ENCODE assay signal across 8 cellular contexts in the genomic region with DNA sequence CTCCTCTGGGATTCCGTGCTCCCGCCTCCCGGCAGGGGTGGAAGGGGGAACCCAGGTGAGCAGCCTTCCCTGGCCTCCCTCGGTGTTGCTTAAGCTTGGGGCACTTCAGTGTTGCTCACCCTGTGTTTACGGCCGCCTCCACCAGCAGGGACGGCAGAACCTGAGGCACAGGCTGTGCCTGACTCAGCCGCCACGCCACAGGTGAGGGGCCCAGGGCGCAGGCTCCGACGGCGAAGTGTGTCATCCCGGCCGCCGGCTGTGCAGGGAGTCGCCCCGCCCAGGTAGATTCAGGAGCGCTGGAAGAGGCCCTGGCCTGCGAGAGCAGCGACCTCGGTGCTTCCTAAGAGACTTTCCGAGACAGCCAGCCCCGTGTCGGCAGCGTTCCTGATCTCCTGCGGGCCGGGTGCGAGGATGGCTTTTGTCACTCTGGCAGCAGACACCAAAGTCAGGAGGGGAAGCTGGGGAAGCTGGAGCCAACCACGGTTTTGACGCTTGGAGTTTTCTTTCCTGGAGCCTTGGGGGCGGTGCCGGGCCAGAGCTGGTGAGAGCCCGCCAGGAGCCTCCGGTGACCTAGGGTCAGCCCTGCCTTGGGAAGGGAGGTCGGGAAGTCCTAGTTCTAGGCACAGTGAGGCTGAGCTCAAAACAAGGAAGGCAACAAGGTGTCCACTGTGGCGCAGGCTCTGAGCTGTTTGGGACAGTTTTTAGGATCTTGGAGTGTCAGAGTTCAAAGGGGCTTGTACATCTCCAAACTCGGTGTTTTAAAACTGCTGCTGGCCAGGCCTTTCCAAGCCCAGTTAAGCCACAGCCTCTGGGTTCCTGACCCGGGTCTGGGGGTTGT. TPM values are rescaled to one million over a fixed set of nuclear protein-coding genes. Genes with fewer than 3 reads are reported as not detected.
DNase-seq lines count a peak whose midpoint lies in the region; ATAC-seq and TF ChIP-seq lines count a peak whose summit lies in the region.

No MANE protein-coding gene starts in this region.

- no peaks in the 10 kb centered on the region for H3K36me3 Mint-ChIP-seq in activated naive CD4-positive, alpha-beta T cell treated with anti-CD3 and anti-CD28 coated beads for 36 hours (ENCODE audit: low read depth)
- no peaks in the 10 kb centered on the region for H3K36me3 Mint-ChIP-seq in HFFc6 (ENCODE audit: low read depth)

- H3K4me1 ChIP-seq in SJCRH30: peaks cover 14% of the 10 kb centered on the region

- H3K9me3 Mint-ChIP-seq in activated naive CD4-positive, alpha-beta T cell treated with anti-CD3 and anti-CD28 coated beads for 36 hours: no peaks in the 10 kb centered on the region
- H3K9me3 Mint-ChIP-seq in HFFc6: no peaks in the 10 kb centered on the region

- no peak overlapping the region for H3K4me3 Mint-ChIP-seq in activated naive CD4-positive, alpha-beta T cell treated with anti-CD3 and anti-CD28 coated beads for 36 hours
- H3K4me3 Mint-ChIP-seq in HFFc6: no peak overlapping the region

- peaks cover 23% of the 10 kb centered on the region for H3K27me3 Mint-ChIP-seq in activated naive CD4-positive, alpha-beta T cell treated with anti-CD3 and anti-CD28 coated beads for 36 hours (ENCODE audit: low read depth)
- peaks cover 4% of the 10 kb centered on the region for H3K27me3 Mint-ChIP-seq in HFFc6 (ENCODE audit: insufficient read depth)

- DNase-seq in ELF-1 (ENCODE audit: low read depth, low spot score): peak; percentile 87
- peak; percentile 81 for DNase-seq in NCI-H69 (lab: John Stamatoyannopoulos, UW)
- DNase-seq in activated naive CD4-positive, alpha-beta T cell treated with anti-CD3 and anti-CD28 coated beads for 36 hours: peak; percentile 68
- peak; percentile 60 for DNase-seq in iPS-NIHi7 (ENCODE audit: extremely low spot score)
- DNase-seq in stimulated activated CD4-positive, alpha-beta T cell treated with anti-CD3 and anti-CD28 coated beads, Interleukin-4, amount 100 ng/mL, for 1 hour: peak; percentile 66
- DNase-seq in HFFc6: no peak
- DNase-seq in SJCRH30: no peak

- TF ChIP-seq CTCF in HFFc6 (IDR thresholded peaks at IDR 0.05): no peak

- intact Hi-C loops in activated naive CD4-positive, alpha-beta T cell treated with anti-CD3 and anti-CD28 coated beads for 36 hours (cut with micrococcal nuclease): no loop called here

- no peak for ATAC-seq in GM19023 (IDR thresholded peaks at IDR 0.05; ENCODE audit: unreplicated experiment)

- H3K27me3 ChIP-seq in SJCRH30: no peaks in the 10 kb centered on the region

- no peaks in the 10 kb centered on the region for H3K36me3 ChIP-seq in SJCRH30

- peaks cover 37% of the 10 kb centered on the region for H3K4me1 Mint-ChIP-seq in activated naive CD4-positive, alpha-beta T cell treated with anti-CD3 and anti-CD28 coated beads for 36 hours (ENCODE audit: low read depth)
- peaks cover 12% of the 10 kb centered on the region for H3K4me1 Mint-ChIP-seq in HFFc6 (ENCODE audit: low read depth)

- H3K27ac Mint-ChIP-seq in activated naive CD4-positive, alpha-beta T cell treated with anti-CD3 and anti-CD28 coated beads for 36 hours: no peak overlapping the region
- H3K27ac Mint-ChIP-seq in HFFc6: no peak overlapping the region

- no peak overlapping the region for H3K4me3 ChIP-seq in SJCRH30

- H3K27ac ChIP-seq in SJCRH30: no peak overlapping the region

- CTCF ChIA-PET in activated naive CD4-positive, alpha-beta T cell treated with anti-CD3 and anti-CD28 coated beads for 36 hours (lab: Charles Lee): interaction anchor here (0.7 to 4.6 kb wide), 35 partner anchors 9 to 815 kb away, joined by 3 to 55 read pairs (median 5); a partner anchor contains a TSS

- H3K9me3 ChIP-seq in SJCRH30 (replicated peaks): no peaks in the 10 kb centered on the region

RNA-seq across cellular contexts. Expression of a gene that starts 2.1 kb away (rescaled TPM):
- total RNA-seq in activated naive CD4-positive, alpha-beta T cell treated with anti-CD3 and anti-CD28 coated beads for 36 hours: 10 to 100 TPM in 1 of 2 experiments, 1 to 10 TPM in 1; 8.6 to 10.1 TPM
- 10 to 100 TPM; 49.2 to 62.3 (median 58.1) TPM for total RNA-seq in HFFc6 (2021; fragmentation: NEBNext Ultra II Directional; extraction: Animal tissue kit (Norgen Biotek cat#: 25700))
- 31.1 and 33.8 TPM in 2 replicates for total RNA-seq in SJCRH30 (2014; rRNA removed; shearing (Covaris generic))

Comparison
In these comparisons a context has a peak if more than half of its experiments do, and no peak if none do; other contexts are left out.
1. DNase-seq: peak in ELF-1 (single experiment), NCI-H69 (single experiment), activated naive CD4-positive, alpha-beta T cell treated with anti-CD3 and anti-CD28 coated beads for 36 hours (single experiment), iPS-NIHi7 (single experiment) and stimulated activated CD4-positive, alpha-beta T cell treated with anti-CD3 and anti-CD28 coated beads, Interleukin-4, amount 100 ng/mL, for 1 hour (single experiment); none in HFFc6 (single experiment) and SJCRH30 (0 of 2).